ENCODE assay signal across 10 cellular contexts in the genomic region with DNA sequence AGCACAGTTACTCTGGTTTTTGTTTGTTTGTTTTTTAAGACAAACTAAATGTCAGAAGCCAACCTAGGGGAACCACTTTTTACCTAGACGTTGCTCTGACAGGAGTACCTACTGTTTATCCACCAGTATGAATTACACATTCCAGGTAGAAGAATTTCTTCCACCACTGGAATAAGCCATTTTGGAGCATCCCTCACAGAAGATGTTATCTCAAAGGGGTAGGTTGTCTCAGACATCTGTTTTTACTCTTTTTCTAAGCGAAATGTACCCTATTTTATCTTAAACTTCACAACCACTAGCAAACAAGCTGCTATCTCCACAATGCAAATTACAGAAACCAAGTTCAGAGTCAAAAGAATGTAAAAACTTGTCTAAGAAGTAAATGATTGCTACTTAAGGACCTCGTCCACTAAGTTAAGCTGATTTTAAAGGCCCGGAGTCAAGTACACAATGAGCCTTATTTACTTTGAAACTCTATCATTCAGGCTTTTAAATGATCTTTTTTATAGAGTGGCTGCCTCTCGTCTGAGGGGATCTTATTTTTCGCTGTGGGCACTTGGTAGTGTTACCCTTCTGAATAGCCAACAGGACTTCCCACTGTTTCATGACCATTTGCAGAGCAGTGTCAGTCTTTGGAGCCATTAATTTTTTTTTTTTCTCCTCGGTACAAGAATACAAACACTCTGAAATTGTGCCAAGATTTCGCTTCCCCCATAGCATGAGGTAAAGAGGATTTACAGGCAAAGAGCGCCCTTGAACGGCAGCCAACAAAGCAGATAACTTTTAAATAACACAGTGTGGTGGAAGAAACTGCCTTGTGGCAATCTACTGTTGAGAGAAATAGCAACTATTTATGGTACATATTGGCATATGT. TPM values are rescaled to one million over a fixed set of nuclear protein-coding genes. Genes with fewer than 3 reads are reported as not detected.
DNase-seq lines count a peak whose midpoint lies in the region; ATAC-seq, FAIRE-seq and TF ChIP-seq lines count a peak whose summit lies in the region.
"Had no signal": no experiment of that assay in that cellular context is flagged by ENCODE, and none has a peak within 500 bp of the region (broad histone marks: within the 10 kb centered on the region; RNA-seq: fewer than 3 reads in every experiment).

No MANE protein-coding gene starts in this region.

- H3K4me1 Mint-ChIP-seq in osteocyte (ENCODE audit: unreplicated experiment) (peaks cover 2% of the 10 kb centered on the region), neural progenitor cell (no peaks in the 10 kb centered on the region), H9 (no peaks in the 10 kb centered on the region)

- H2AFZ ChIP-seq in neural progenitor cell (replicated peaks) (no peak overlapping the region), H9 (ENCODE audit: low read length) (no peak overlapping the region)

- no peak overlapping the region for H3T11ph ChIP-seq in H9 (ENCODE audit: low read length)

- DNase-seq in LoVo (ENCODE audit: low spot score) (peak; percentile 28), NCI-H345 treated with DMSO at 0.1 percent for 48 hours (lab: John Stamatoyannopoulos, UW; ENCODE audit: unreplicated experiment) (peak; percentile 92), bronchial epithelial cell (ENCODE audit: low read depth) (peak; percentile 31), osteocyte (ENCODE audit: extremely low spot score, unreplicated experiment) (no peak), neural progenitor cell (ENCODE audit: low spot score) (no peak), H9 (no peak)
- DNase-seq: dorsolateral prefrontal cortex, left lung had no signal

- no peak overlapping the region for H2BK5ac ChIP-seq in H9 (ENCODE audit: insufficient read length, low read length)

- no peak overlapping the region for H3K27ac Mint-ChIP-seq in osteocyte (ENCODE audit: unreplicated experiment)
- no peak overlapping the region for H3K27ac Mint-ChIP-seq in neural progenitor cell
- H3K27ac Mint-ChIP-seq in H9 = no peak overlapping the region

- no peaks in the 10 kb centered on the region for H3F3A ChIP-seq in neural progenitor cell (ENCODE audit: low read depth)

- no peaks in the 10 kb centered on the region for H3K4me1 ChIP-seq in neural progenitor cell
- no peaks in the 10 kb centered on the region for H3K4me1 ChIP-seq in H9 (ENCODE audit: insufficient read depth, low read length)

- H4K20me1 ChIP-seq in neural progenitor cell (ENCODE audit: low read depth) (no peaks in the 10 kb centered on the region), H9 (ENCODE audit: control insufficient read depth, insufficient read depth, insufficient read length) (no peaks in the 10 kb centered on the region)

- H3K4ac ChIP-seq in H9 (ENCODE audit: low read depth, low read length) = no peak overlapping the region

- no peak overlapping the region for H2BK20ac ChIP-seq in H9 (ENCODE audit: low read depth, low read length, poor library complexity, severe bottlenecking)

- no peaks in the 10 kb centered on the region for H3K23me2 ChIP-seq in H9 (ENCODE audit: insufficient read length, low read depth, low read length, poor library complexity, severe bottlenecking)

- H3K36me3 ChIP-seq in bronchial epithelial cell (ENCODE audit: control insufficient read depth, insufficient read depth, low read length) = no peaks in the 10 kb centered on the region
- H3K36me3 ChIP-seq in neural progenitor cell = no peaks in the 10 kb centered on the region
- H3K36me3 ChIP-seq: left lung had no signal

- no peaks in the 10 kb centered on the region for H3K27me3 ChIP-seq in bronchial epithelial cell (ENCODE audit: control insufficient read depth, insufficient read depth, low read length)
- no peaks in the 10 kb centered on the region for H3K27me3 ChIP-seq in neural progenitor cell
- H3K27me3 ChIP-seq in H9 (ENCODE audit: insufficient read depth, low read length) = no peaks in the 10 kb centered on the region
- H3K27me3 ChIP-seq: dorsolateral prefrontal cortex, left lung had no signal

- H4K8ac ChIP-seq in H9 (replicated peaks; ENCODE audit: insufficient read length, low read depth, low read length) = no peak overlapping the region

- H3K36me3 Mint-ChIP-seq in osteocyte (ENCODE audit: unreplicated experiment) = no peaks in the 10 kb centered on the region
- H3K36me3 Mint-ChIP-seq in neural progenitor cell = no peaks in the 10 kb centered on the region
- peaks cover 12 to 31% (median 20%) of the 10 kb centered on the region in 3 experiments for H3K36me3 Mint-ChIP-seq in H9 (ENCODE audit: insufficient read depth in 1 of 3, low read depth in 3 of 3)

- WGBS in H9 (ENCODE audit: extremely low coverage, insufficient read length, low lambda C conversion rate) = no CpG with 5 or more reads among the region's 10 CpGs

- no peak overlapping the region for H3K4me3 Mint-ChIP-seq in osteocyte (ENCODE audit: unreplicated experiment)
- H3K4me3 Mint-ChIP-seq in neural progenitor cell = no peak overlapping the region
- H3K4me3 Mint-ChIP-seq in H9 = no peak overlapping the region

- no peak overlapping the region for H3K27ac ChIP-seq in neural progenitor cell
- no peak overlapping the region for H3K27ac ChIP-seq in H9 (ENCODE audit: insufficient read length, low read depth, low read length)
- H3K27ac ChIP-seq: left lung had no signal

- H3K9me3 Mint-ChIP-seq in osteocyte (ENCODE audit: unreplicated experiment) (no peaks in the 10 kb centered on the region), neural progenitor cell (peaks cover 28% of the 10 kb centered on the region), H9 (peaks cover 31 to 38% of the 10 kb centered on the region in 2 experiments)

- no peak overlapping the region for H3K4me3 ChIP-seq in bronchial epithelial cell (ENCODE audit: low read depth, low read length)
- no peak overlapping the region for H3K4me3 ChIP-seq in neural progenitor cell
- H3K4me3 ChIP-seq: left lung had no signal

- no peak for TF ChIP-seq CTCF in bronchial epithelial cell (IDR thresholded peaks at IDR 0.05; ENCODE audit: insufficient read depth, low read length, severe bottlenecking)
- peak; percentile 13 for TF ChIP-seq CTCF in osteocyte (IDR thresholded peaks at IDR 0.05)
- TF ChIP-seq CTCF in neural progenitor cell (IDR thresholded peaks at IDR 0.05) = no peak
- TF ChIP-seq CTCF in H9 (conservative IDR thresholded peaks at IDR 0.05) = no peak

- FAIRE-seq in bronchial epithelial cell (lab: Jason Lieb, UNC) = no peak

- no peak overlapping the region for H3K18ac ChIP-seq in H9 (ENCODE audit: insufficient read length, low read depth, low read length)

- no peak overlapping the region for H2BK12ac ChIP-seq in H9 (ENCODE audit: insufficient read length, low read depth, low read length)

- no peak overlapping the region for H4K91ac ChIP-seq in H9 (ENCODE audit: insufficient read length, low read depth, low read length)

- H3K79me2 ChIP-seq in neural progenitor cell (ENCODE audit: low read depth) (no peaks in the 10 kb centered on the region), H9 (ENCODE audit: insufficient read depth, low read length) (no peaks in the 10 kb centered on the region)

- no peak overlapping the region for H3K56ac ChIP-seq in H9 (ENCODE audit: insufficient read length, low read depth, low read length)

- no peak overlapping the region for H2AK5ac ChIP-seq in H9 (ENCODE audit: insufficient read length, low read length)

- peaks cover 7% of the 10 kb centered on the region for H3K9me3 ChIP-seq in neural progenitor cell (ENCODE audit: low read depth)
- H3K9me3 ChIP-seq in H9 (ENCODE audit: control insufficient read depth, low read depth, low read length) = no peaks in the 10 kb centered on the region

- no peak overlapping the region for H2BK120ac ChIP-seq in H9 (ENCODE audit: low read depth, low read length, poor library complexity, severe bottlenecking)

- no peak overlapping the region for H3K9ac ChIP-seq in neural progenitor cell
- no peak overlapping the region for H3K9ac ChIP-seq in H9 (ENCODE audit: extremely low read depth, insufficient read length, low read length)

- H2BK15ac ChIP-seq in H9 (ENCODE audit: low read depth, low read length) = no peak overlapping the region

- ATAC-seq in HG03439 (IDR thresholded peaks at IDR 0.05; ENCODE audit: unreplicated experiment) (no peak), HG03097 (IDR thresholded peaks at IDR 0.05; ENCODE audit: low FRiP score, unreplicated experiment) (no peak)
- ATAC-seq: left lung had no signal

- H3K23ac ChIP-seq in H9 (ENCODE audit: insufficient read length, low read depth, low read length) = no peak overlapping the region

- no peaks in the 10 kb centered on the region for H3K79me1 ChIP-seq in H9 (ENCODE audit: insufficient read depth, low read depth, low read length, poor library complexity, severe bottlenecking)

- H4K5ac ChIP-seq in H9 (ENCODE audit: insufficient read length, low read depth, low read length) = no peak overlapping the region

- peaks cover 21% of the 10 kb centered on the region for H3K27me3 Mint-ChIP-seq in osteocyte (ENCODE audit: unreplicated experiment)
- peaks cover 2% of the 10 kb centered on the region for H3K27me3 Mint-ChIP-seq in neural progenitor cell (ENCODE audit: insufficient read depth, low read depth)
- no peaks in the 10 kb centered on the region; the same call in 1 of the 2 replicates for H3K27me3 Mint-ChIP-seq in H9 (ENCODE audit: low read depth)

- H3K4me2 ChIP-seq in neural progenitor cell (no peak overlapping the region), H9 (ENCODE audit: insufficient read depth, insufficient read length, low read length) (no peak overlapping the region)

- no peak overlapping the region for H3K14ac ChIP-seq in H9 (ENCODE audit: insufficient read depth, low read length)

RNA-seq across cellular contexts. Expression of a gene that starts 15.7 kb away (rescaled TPM):
- total RNA-seq in bronchial epithelial cell = under 0.01 TPM in 1 of 2 replicates, not detected in the other
- not detected in 2 replicates for total RNA-seq in osteocyte
- 0.46 and 14.6 TPM in 2 replicates for total RNA-seq in neural progenitor cell (ENCODE audit: low replicate concordance)
- 0.09 and 0.37 TPM in 2 replicates for total RNA-seq in H9 (2021)

Comparison
In these comparisons a context has a peak if more than half of its experiments do, and no peak if none do; other contexts are left out.
1. DNase-seq: peak in LoVo (single experiment), NCI-H345 treated with DMSO at 0.1 percent for 48 hours (single experiment) and bronchial epithelial cell (single experiment); none in osteocyte (single experiment), neural progenitor cell (single experiment) and H9 (single experiment).